ENCODE assay signal across 1 cellular context in the genomic region with DNA sequence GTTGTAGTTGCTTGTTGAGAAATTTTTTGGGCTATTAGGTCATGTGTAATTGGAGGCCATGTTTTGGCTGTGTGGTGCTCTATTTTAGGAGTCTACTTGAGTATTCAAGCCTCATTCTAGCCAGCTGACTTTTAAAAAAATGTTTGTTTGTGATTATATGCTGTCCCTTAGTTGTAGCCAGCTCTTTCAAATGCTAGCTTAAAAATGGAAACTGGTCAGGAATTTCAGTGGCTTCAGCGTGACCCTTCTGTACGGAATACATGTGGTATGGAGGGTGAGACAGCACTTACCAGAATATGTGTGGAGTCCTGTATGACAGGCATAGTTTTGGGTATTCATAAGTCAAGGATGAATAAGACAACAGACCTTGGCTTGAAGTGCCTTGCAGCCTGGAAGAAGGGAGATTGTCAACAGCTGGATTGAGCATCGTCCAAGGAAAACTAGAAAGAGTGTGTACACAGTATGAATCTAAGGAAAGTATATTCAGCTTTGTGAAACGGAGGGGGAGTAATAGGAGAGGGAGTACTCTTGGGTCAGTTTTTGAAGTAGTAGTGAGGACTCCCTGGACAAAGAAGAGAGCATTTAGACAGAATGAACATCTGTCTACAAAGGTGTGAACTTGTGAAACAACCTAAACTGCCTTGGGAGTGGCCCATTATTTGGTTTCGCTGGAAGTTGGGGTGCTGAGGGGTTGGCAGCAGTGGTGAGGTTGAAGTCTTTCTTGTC.
TF ChIP-seq lines count a peak whose summit lies in the region.

No MANE protein-coding gene starts in this region.

TF ChIP-seq in HEK293T, 16 proteins besides CTCF, POLR2A, EP300 and RAD21:
- TF ChIP-seq NFRKB (IDR thresholded peaks at IDR 0.05) = no peak
- TF ChIP-seq SUZ12 (IDR thresholded peaks at IDR 0.05) = no peak
- no peak for TF ChIP-seq SP1 (IDR thresholded peaks at IDR 0.05)
- TF ChIP-seq ARNT (IDR thresholded peaks at IDR 0.05) = no peak
- TF ChIP-seq FOXK2 (IDR thresholded peaks at IDR 0.05) = no peak
- no peak for TF ChIP-seq FOXM1 (IDR thresholded peaks at IDR 0.05; ENCODE audit: borderline replicate concordance)
- no peak for TF ChIP-seq BHLHE40 (IDR thresholded peaks at IDR 0.05; ENCODE audit: borderline replicate concordance)
- TF ChIP-seq HDGF (IDR thresholded peaks at IDR 0.05; ENCODE audit: borderline replicate concordance) = no peak
- no peak for TF ChIP-seq FOXA1 (IDR thresholded peaks at IDR 0.05)
- TF ChIP-seq TARDBP (IDR thresholded peaks at IDR 0.05) = no peak
- TF ChIP-seq L3MBTL2 (conservative IDR thresholded peaks at IDR 0.05) = no peak
- TF ChIP-seq, protein P1, sequence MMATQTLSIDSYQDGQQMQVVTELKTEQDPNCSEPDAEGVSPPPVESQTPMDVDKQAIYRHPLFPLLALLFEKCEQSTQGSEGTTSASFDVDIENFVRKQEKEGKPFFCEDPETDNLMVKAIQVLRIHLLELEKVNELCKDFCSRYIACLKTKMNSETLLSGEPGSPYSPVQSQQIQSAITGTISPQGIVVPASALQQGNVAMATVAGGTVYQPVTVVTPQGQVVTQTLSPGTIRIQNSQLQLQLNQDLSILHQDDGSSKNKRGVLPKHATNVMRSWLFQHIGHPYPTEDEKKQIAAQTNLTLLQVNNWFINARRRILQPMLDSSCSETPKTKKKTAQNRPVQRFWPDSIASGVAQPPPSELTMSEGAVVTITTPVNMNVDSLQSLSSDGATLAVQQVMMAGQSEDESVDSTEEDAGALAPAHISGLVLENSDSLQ (IDR thresholded peaks at IDR 0.05) = no peak
- TF ChIP-seq LEF1 (IDR thresholded peaks at IDR 0.05; ENCODE audit: borderline replicate concordance) = no peak
- TF ChIP-seq CTBP1 (IDR thresholded peaks at IDR 0.05; ENCODE audit: borderline replicate concordance) = no peak
- TF ChIP-seq ELF4 (IDR thresholded peaks at IDR 0.05) = no peak
- TF ChIP-seq ZNF384 (IDR thresholded peaks at IDR 0.05) = no peak
